Comparison of ENCODE assay signal across 29 cellular contexts in the genomic region with DNA sequence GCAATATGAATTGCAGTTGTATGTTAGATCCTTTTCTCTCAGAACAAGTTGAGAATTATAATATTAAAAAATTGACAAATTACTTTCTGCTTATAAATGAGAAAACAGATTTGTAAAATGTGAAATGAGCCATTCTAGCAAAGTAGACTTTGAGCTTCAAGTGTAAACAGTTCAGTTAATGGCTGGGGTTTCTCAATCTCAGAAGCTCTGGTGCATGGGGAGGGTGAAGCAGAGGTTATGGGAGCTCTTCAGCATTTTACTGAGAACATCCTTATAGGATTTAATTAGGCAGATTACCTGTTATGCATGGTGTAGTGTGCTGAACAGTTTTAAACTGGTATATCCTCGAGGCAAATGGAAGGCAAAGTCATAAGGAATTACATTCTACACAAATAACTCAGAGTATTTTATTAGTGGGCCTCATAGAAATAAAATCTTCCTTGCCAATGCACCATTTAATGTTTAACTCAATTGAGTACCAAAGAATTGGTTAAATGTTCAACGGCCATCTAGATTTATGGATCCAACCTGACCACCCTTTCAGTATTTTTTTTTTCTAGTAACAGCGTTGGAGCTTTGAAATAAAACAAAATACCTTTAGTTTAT.
DNase-seq lines count a peak whose midpoint lies in the region; ATAC-seq, FAIRE-seq and TF ChIP-seq lines count a peak whose summit lies in the region.
"Had no signal": no experiment of that assay in that cellular context is flagged by ENCODE, and none has a peak within 500 bp of the region (broad histone marks: within the 10 kb centered on the region; RNA-seq: fewer than 3 reads in every experiment).

No MANE protein-coding gene starts in this region.

- H3K4me3 ChIP-seq in A549: no peak overlapping the region
- H3K4me3 ChIP-seq in ectodermal cell (ENCODE audit: insufficient read depth, low read depth, low read length): no peak overlapping the region
- no peak overlapping the region for H3K4me3 ChIP-seq in mesenchymal stem cell (ENCODE audit: insufficient read depth in 1 of 2, low read depth in 1 of 2, low read length in 2 of 2)
- H3K4me3 ChIP-seq: BLaER1, HAP-1, transverse colon had no signal

- H2BK12ac ChIP-seq in H9 (ENCODE audit: insufficient read length, low read depth, low read length) (no peak overlapping the region), mesenchymal stem cell (ENCODE audit: low read length in 2 of 2) (no peak overlapping the region)

- H2BK15ac ChIP-seq in H9 (ENCODE audit: low read depth, low read length) (no peak overlapping the region), mesenchymal stem cell (ENCODE audit: low read depth, poor library complexity, severe bottlenecking) (no peak overlapping the region)

- H2AK5ac ChIP-seq in H9 (ENCODE audit: insufficient read length, low read length) (no peak overlapping the region), mesenchymal stem cell (ENCODE audit: low read length, severe bottlenecking) (no peak overlapping the region)

- H3K27me3 ChIP-seq in H9 (ENCODE audit: insufficient read depth, low read length) (no peaks in the 10 kb centered on the region), ectodermal cell (ENCODE audit: control insufficient read depth, insufficient read depth, low read length, poor library complexity, severe bottlenecking) (no peaks in the 10 kb centered on the region), mesenchymal stem cell (ENCODE audit: control insufficient read depth in 1 of 2, insufficient read depth in 1 of 2, low read length in 2 of 2) (no peaks in the 10 kb centered on the region)
- H3K27me3 ChIP-seq: BLaER1, transverse colon had no signal

- H3K23me2 ChIP-seq in H9 (ENCODE audit: insufficient read length, low read depth, low read length, poor library complexity, severe bottlenecking): no peaks in the 10 kb centered on the region

- 6% methylated on average over 3 of the region's 3 CpGs for WGBS in A549 (ENCODE audit: missing lambda C conversion rate)
- no CpG with 5 or more reads among the region's 3 CpGs for WGBS in H9 (ENCODE audit: extremely low coverage, insufficient read length, low lambda C conversion rate)
- WGBS in ectodermal cell, 2 experiments: 83 to 88% methylated on average over 1 to 3 of the region's 3 CpGs
- 100% methylated on average over 1 of the region's 3 CpGs for WGBS in mesenchymal stem cell

- DNase-seq in A549 (ENCODE audit: low read depth in 1 of 2, low spot score in 1 of 2): peak in 1 of 2 experiments; percentile 14
- DNase-seq in H9: no peak
- peak; percentile 18 for DNase-seq in mesenchymal stem cell
- no peak for DNase-seq in NCI-H2196 treated with DMSO at 0.1 percent for 48 hours (lab: John Stamatoyannopoulos, UW; ENCODE audit: unreplicated experiment)
- no peak for DNase-seq in activated CD8-positive, alpha-beta memory T cell treated with anti-CD3 and anti-CD28 coated beads, Interleukin-2, amount 50 U/mL, for 48 hours
- DNase-seq: activated CD4-positive, alpha-beta memory T cell treated with anti-CD3 and anti-CD28 coated beads, Interleukin-2, amount 10 ng/mL, durations not matched to agents 7 days and 5 days; activated CD4-positive, alpha-beta T cell treated with anti-CD3 and anti-CD28 coated beads for 1 hour; activated CD8-positive, alpha-beta memory T cell treated with anti-CD3 and anti-CD28 coated beads, Interleukin-2, amount 50 U/mL, for 4 hours; activated naive CD4-positive, alpha-beta T cell treated with Interleukin-2 at 50 U/mL for 16 hours; central memory CD4-positive, alpha-beta T cell; DMS79; endodermal cell; glutamatergic neuron; naive thymus-derived CD8-positive, alpha-beta T cell; NCI-H1436 treated with DMSO at 0.1 percent for 48 hours; NCI-H2081 treated with DMSO at 0.1 percent for 48 hours; transverse colon had no signal

- H2BK20ac ChIP-seq in H9 (ENCODE audit: low read depth, low read length, poor library complexity, severe bottlenecking): no peak overlapping the region

- H3K56ac ChIP-seq in H9 (ENCODE audit: insufficient read length, low read depth, low read length): no peak overlapping the region

- no peak for TF ChIP-seq CTCF in A549 (IDR thresholded peaks at IDR 0.05)
- TF ChIP-seq CTCF in H9 (conservative IDR thresholded peaks at IDR 0.05): no peak

- H3K79me1 ChIP-seq in H9 (ENCODE audit: insufficient read depth, low read depth, low read length, poor library complexity, severe bottlenecking): no peaks in the 10 kb centered on the region
- no peaks in the 10 kb centered on the region for H3K79me1 ChIP-seq in mesenchymal stem cell (replicated peaks; ENCODE audit: low read length, poor library complexity, severe bottlenecking)

- no peak for FAIRE-seq in A549 (lab: Jason Lieb, UNC)
- FAIRE-seq: G401.6, TTC549 had no signal

- no peak overlapping the region for H3K4ac ChIP-seq in H9 (ENCODE audit: low read depth, low read length)
- H3K4ac ChIP-seq in mesenchymal stem cell (ENCODE audit: low read depth in 1 of 2, low read length in 2 of 2): no peak overlapping the region

- peaks cover 23 to 27% of the 10 kb centered on the region in 2 experiments for H3K4me1 Mint-ChIP-seq in H9
- H3K4me1 Mint-ChIP-seq: activated CD4-positive, alpha-beta memory T cell treated with anti-CD3 and anti-CD28 coated beads, Interleukin-2, amount 10 ng/mL, durations not matched to agents 7 days and 5 days; naive thymus-derived CD8-positive, alpha-beta T cell had no signal

- no peak overlapping the region for H3T11ph ChIP-seq in H9 (ENCODE audit: low read length)

- H3K27me3 Mint-ChIP-seq in H9 (ENCODE audit: low read depth): no peaks in the 10 kb centered on the region
- H3K27me3 Mint-ChIP-seq: activated CD4-positive, alpha-beta memory T cell treated with anti-CD3 and anti-CD28 coated beads, Interleukin-2, amount 10 ng/mL, durations not matched to agents 7 days and 5 days; naive thymus-derived CD8-positive, alpha-beta T cell; stimulated activated memory B cell treated with anti-CD40 and anti-IgM and Interleukin-4, amounts not matched to agents 10 μg/mL and 1 μg/mL and 100 μg/mL, for 72 hours had no signal

- H4K8ac ChIP-seq in H9 (replicated peaks; ENCODE audit: insufficient read length, low read depth, low read length): no peak overlapping the region
- no peak overlapping the region for H4K8ac ChIP-seq in mesenchymal stem cell (ENCODE audit: low read length)

- no peaks in the 10 kb centered on the region for H3K9me3 ChIP-seq in A549
- no peaks in the 10 kb centered on the region for H3K9me3 ChIP-seq in H9 (ENCODE audit: control insufficient read depth, low read depth, low read length)
- no peaks in the 10 kb centered on the region for H3K9me3 ChIP-seq in ectodermal cell (ENCODE audit: control insufficient read depth, low read length)
- H3K9me3 ChIP-seq in mesenchymal stem cell (ENCODE audit: control insufficient read depth, low read length): no peaks in the 10 kb centered on the region
- H3K9me3 ChIP-seq: BLaER1, HAP-1, transverse colon had no signal

- no peak overlapping the region for H3K18ac ChIP-seq in H9 (ENCODE audit: insufficient read length, low read depth, low read length)
- H3K18ac ChIP-seq in mesenchymal stem cell (ENCODE audit: low read depth in 1 of 2, low read length in 2 of 2): no peak overlapping the region

- H3K36me3 Mint-ChIP-seq in H9 (ENCODE audit: insufficient read depth in 1 of 3, low read depth in 3 of 3): peaks cover 0 to 8% (median 2%) of the 10 kb centered on the region in 3 experiments; a peak in 3 of 7 replicates
- H3K36me3 Mint-ChIP-seq: naive thymus-derived CD8-positive, alpha-beta T cell had no signal

- H3K4me2 ChIP-seq in A549 (peak overlapping the region; percentile 43), H9 (ENCODE audit: insufficient read depth, insufficient read length, low read length) (no peak overlapping the region), mesenchymal stem cell (ENCODE audit: low read length, poor library complexity, severe bottlenecking) (no peak overlapping the region)
- H3K4me2 ChIP-seq: BLaER1 had no signal

- no peaks in the 10 kb centered on the region for H3K36me3 ChIP-seq in ectodermal cell (ENCODE audit: control insufficient read depth, insufficient read depth, low read length)
- no peaks in the 10 kb centered on the region for H3K36me3 ChIP-seq in mesenchymal stem cell (ENCODE audit: control insufficient read depth in 1 of 2, insufficient read depth in 2 of 2, low read depth in 1 of 2, low read length in 2 of 2)
- H3K36me3 ChIP-seq: BLaER1, HAP-1, transverse colon had no signal

- H3K9ac ChIP-seq in H9 (ENCODE audit: extremely low read depth, insufficient read length, low read length): no peak overlapping the region
- no peak overlapping the region for H3K9ac ChIP-seq in mesenchymal stem cell (ENCODE audit: low read length)
- H3K9ac ChIP-seq: BLaER1 had no signal

- H3K79me2 ChIP-seq in H9 (ENCODE audit: insufficient read depth, low read length): no peaks in the 10 kb centered on the region

- peak overlapping the region; percentile 49 to 94 (median 92); a peak in 6 of 7 replicates for H3K27ac Mint-ChIP-seq in H9
- H3K27ac Mint-ChIP-seq: activated CD4-positive, alpha-beta memory T cell treated with anti-CD3 and anti-CD28 coated beads, Interleukin-2, amount 10 ng/mL, durations not matched to agents 7 days and 5 days; activated T-helper 1 cell treated with anti-CD3 and anti-CD28 coated beads, Interleukin-12 subunit alpha, Interleukin-12 subunit beta, Interleukin-2, Interleukin-4 antibody, amounts not matched to agents 30 ng/mL and 10 ng/mL and 1 ng/mL, durations not matched to agents 14 hours and 24 hours and 36 hours; naive thymus-derived CD8-positive, alpha-beta T cell; T-helper 1 cell treated with Interleukin-12 subunit alpha and Interleukin-12 subunit beta and Interleukin-4 antibody, amounts not matched to agents 30 μg/mL and 1 μg/mL, for 36 hours had no signal

- POLR2A ChIA-PET in A549 (lab: Yijun Ruan, JAX): no interaction called here

- no peak for TF ChIP-seq RAD21 in A549 (conservative IDR thresholded peaks at IDR 0.05 in 1 of 2, IDR thresholded peaks at IDR 0.05 in 1 of 2)

- no peaks in the 10 kb centered on the region for H4K20me1 ChIP-seq in H9 (ENCODE audit: control insufficient read depth, insufficient read depth, insufficient read length)
- H4K20me1 ChIP-seq: BLaER1 had no signal

- no peak for TF ChIP-seq EP300 in A549 (IDR thresholded peaks at IDR 0.05)

- H2BK5ac ChIP-seq in H9 (ENCODE audit: insufficient read length, low read length) (no peak overlapping the region), mesenchymal stem cell (ENCODE audit: low read depth, low read length, poor library complexity, severe bottlenecking) (no peak overlapping the region)

- H3K27ac ChIP-seq in A549: no peak overlapping the region
- H3K27ac ChIP-seq in H9 (ENCODE audit: insufficient read length, low read depth, low read length): no peak overlapping the region
- H3K27ac ChIP-seq in ectodermal cell (ENCODE audit: insufficient read depth, low read depth, low read length, poor library complexity, severe bottlenecking): peak overlapping the region; percentile 45
- H3K27ac ChIP-seq in mesenchymal stem cell (ENCODE audit: low read length, poor library complexity, severe bottlenecking): peak overlapping the region; percentile 57
- H3K27ac ChIP-seq: BLaER1, RWPE1, transverse colon had no signal

- H2AFZ ChIP-seq in H9 (ENCODE audit: low read length) (no peak overlapping the region), mesenchymal stem cell (ENCODE audit: low read depth, low read length) (no peak overlapping the region)

- no peak overlapping the region for H3K4me3 Mint-ChIP-seq in H9
- H3K4me3 Mint-ChIP-seq: activated CD4-positive, alpha-beta memory T cell treated with anti-CD3 and anti-CD28 coated beads, Interleukin-2, amount 10 ng/mL, durations not matched to agents 7 days and 5 days; activated T-helper 1 cell treated with anti-CD3 and anti-CD28 coated beads, Interleukin-12 subunit alpha, Interleukin-12 subunit beta, Interleukin-2, Interleukin-4 antibody, amounts not matched to agents 30 ng/mL and 10 ng/mL and 1 ng/mL, durations not matched to agents 14 hours and 24 hours and 36 hours; endodermal cell; naive thymus-derived CD8-positive, alpha-beta T cell; stimulated activated memory B cell treated with anti-CD40 and anti-IgM and Interleukin-4, amounts not matched to agents 10 μg/mL and 1 μg/mL and 100 μg/mL, for 72 hours; T-helper 1 cell treated with Interleukin-12 subunit alpha and Interleukin-12 subunit beta and Interleukin-4 antibody, amounts not matched to agents 30 μg/mL and 1 μg/mL, for 36 hours had no signal

- no peak overlapping the region for H4K5ac ChIP-seq in H9 (ENCODE audit: insufficient read length, low read depth, low read length)

- no peak for ATAC-seq in A549
- ATAC-seq in HG03045 (IDR thresholded peaks at IDR 0.05; ENCODE audit: unreplicated experiment): no peak
- no peak for ATAC-seq in HG03565 (IDR thresholded peaks at IDR 0.05; ENCODE audit: unreplicated experiment)
- ATAC-seq: esophagus mucosa; naive thymus-derived CD8-positive, alpha-beta T cell; stimulated activated memory B cell treated with anti-CD40 and anti-IgM and Interleukin-4, amounts not matched to agents 10 μg/mL and 1 μg/mL and 100 μg/mL, for 72 hours had no signal

- H3K23ac ChIP-seq in H9 (ENCODE audit: insufficient read length, low read depth, low read length) (no peak overlapping the region), mesenchymal stem cell (ENCODE audit: low read length in 2 of 2) (no peak overlapping the region)

- CTCF ChIA-PET in A549 (lab: Yijun Ruan, JAX): no interaction called here

- no peak overlapping the region for H4K91ac ChIP-seq in H9 (ENCODE audit: insufficient read length, low read depth, low read length)
- no peak overlapping the region for H4K91ac ChIP-seq in mesenchymal stem cell (ENCODE audit: low read length)

- H3K9me3 Mint-ChIP-seq in H9: peaks cover 2 to 5% of the 10 kb centered on the region in 2 experiments; a peak in 2 of 5 replicates

- H2BK120ac ChIP-seq in H9 (ENCODE audit: low read depth, low read length, poor library complexity, severe bottlenecking): no peak overlapping the region
- H2BK120ac ChIP-seq in mesenchymal stem cell (ENCODE audit: low read depth, low read length): no peak overlapping the region

- TF ChIP-seq POLR2A in A549 (IDR thresholded peaks at IDR 0.05; ENCODE audit: low read length): no peak

- H3K14ac ChIP-seq in H9 (ENCODE audit: insufficient read depth, low read length): no peak overlapping the region
- H3K14ac ChIP-seq in mesenchymal stem cell (ENCODE audit: low read length in 2 of 2): no peak overlapping the region

- peaks cover 18% of the 10 kb centered on the region for H3K4me1 ChIP-seq in A549
- H3K4me1 ChIP-seq in H9 (ENCODE audit: insufficient read depth, low read length): no peaks in the 10 kb centered on the region
- peaks cover 22% of the 10 kb centered on the region for H3K4me1 ChIP-seq in ectodermal cell (ENCODE audit: control insufficient read depth, insufficient read depth, low read length)
- no peaks in the 10 kb centered on the region for H3K4me1 ChIP-seq in mesenchymal stem cell (ENCODE audit: control insufficient read depth, insufficient read depth, low read depth, low read length)
- H3K4me1 ChIP-seq: BLaER1, HAP-1, transverse colon had no signal

Comparison
In these comparisons a context has a peak if more than half of its experiments do, and no peak if none do; other contexts are left out.
1. H3K27ac ChIP-seq: peak in ectodermal cell (single experiment) and mesenchymal stem cell (single experiment); none in A549 (0 of 2) and H9 (single experiment).